Comparison of ENCODE assay signal across 1 cellular context in genomic region chr10:120850911-120851865, GRCh38.
A peak's percentile ranks its signal among the peaks of the same experiment; 100 is the strongest.
TF ChIP-seq lines count a peak whose summit lies in the region.

A gene with protein sequence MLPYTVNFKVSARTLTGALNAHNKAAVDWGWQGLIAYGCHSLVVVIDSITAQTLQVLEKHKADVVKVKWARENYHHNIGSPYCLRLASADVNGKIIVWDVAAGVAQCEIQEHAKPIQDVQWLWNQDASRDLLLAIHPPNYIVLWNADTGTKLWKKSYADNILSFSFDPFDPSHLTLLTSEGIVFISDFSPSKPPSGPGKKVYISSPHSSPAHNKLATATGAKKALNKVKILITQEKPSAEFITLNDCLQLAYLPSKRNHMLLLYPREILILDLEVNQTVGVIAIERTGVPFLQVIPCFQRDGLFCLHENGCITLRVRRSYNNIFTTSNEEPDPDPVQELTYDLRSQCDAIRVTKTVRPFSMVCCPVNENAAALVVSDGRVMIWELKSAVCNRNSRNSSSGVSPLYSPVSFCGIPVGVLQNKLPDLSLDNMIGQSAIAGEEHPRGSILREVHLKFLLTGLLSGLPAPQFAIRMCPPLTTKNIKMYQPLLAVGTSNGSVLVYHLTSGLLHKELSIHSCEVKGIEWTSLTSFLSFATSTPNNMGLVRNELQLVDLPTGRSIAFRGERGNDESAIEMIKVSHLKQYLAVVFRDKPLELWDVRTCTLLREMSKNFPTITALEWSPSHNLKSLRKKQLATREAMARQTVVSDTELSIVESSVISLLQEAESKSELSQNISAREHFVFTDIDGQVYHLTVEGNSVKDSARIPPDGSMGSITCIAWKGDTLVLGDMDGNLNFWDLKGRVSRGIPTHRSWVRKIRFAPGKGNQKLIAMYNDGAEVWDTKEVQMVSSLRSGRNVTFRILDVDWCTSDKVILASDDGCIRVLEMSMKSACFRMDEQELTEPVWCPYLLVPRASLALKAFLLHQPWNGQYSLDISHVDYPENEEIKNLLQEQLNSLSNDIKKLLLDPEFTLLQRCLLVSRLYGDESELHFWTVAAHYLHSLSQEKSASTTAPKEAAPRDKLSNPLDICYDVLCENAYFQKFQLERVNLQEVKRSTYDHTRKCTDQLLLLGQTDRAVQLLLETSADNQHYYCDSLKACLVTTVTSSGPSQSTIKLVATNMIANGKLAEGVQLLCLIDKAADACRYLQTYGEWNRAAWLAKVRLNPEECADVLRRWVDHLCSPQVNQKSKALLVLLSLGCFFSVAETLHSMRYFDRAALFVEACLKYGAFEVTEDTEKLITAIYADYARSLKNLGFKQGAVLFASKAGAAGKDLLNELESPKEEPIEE (plus strand): TSS chr10:120851362. CDS start chr10:120851421, 59 bp downstream.

TF ChIP-seq in HepG2, 621 proteins besides CTCF, POLR2A, EP300 and RAD21 (continued from another document and continues in another):
- TF ChIP-seq, protein P1, sequence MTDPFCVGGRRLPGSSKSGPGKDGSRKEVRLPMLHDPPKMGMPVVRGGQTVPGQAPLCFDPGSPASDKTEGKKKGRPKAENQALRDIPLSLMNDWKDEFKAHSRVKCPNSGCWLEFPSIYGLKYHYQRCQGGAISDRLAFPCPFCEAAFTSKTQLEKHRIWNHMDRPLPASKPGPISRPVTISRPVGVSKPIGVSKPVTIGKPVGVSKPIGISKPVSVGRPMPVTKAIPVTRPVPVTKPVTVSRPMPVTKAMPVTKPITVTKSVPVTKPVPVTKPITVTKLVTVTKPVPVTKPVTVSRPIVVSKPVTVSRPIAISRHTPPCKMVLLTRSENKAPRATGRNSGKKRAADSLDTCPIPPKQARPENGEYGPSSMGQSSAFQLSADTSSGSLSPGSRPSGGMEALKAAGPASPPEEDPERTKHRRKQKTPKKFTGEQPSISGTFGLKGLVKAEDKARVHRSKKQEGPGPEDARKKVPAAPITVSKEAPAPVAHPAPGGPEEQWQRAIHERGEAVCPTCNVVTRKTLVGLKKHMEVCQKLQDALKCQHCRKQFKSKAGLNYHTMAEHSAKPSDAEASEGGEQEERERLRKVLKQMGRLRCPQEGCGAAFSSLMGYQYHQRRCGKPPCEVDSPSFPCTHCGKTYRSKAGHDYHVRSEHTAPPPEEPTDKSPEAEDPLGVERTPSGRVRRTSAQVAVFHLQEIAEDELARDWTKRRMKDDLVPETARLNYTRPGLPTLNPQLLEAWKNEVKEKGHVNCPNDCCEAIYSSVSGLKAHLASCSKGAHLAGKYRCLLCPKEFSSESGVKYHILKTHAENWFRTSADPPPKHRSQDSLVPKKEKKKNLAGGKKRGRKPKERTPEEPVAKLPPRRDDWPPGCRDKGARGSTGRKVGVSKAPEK (CRISPR knock-in tag; IDR thresholded peaks at IDR 0.05; ENCODE audit: borderline replicate concordance): 0 out of 2 replicates have a peak, but pooled peaks have one; percentile 51
- TF ChIP-seq TFDP2 (CRISPR knock-in tag; IDR thresholded peaks at IDR 0.05) (peak; percentile 58; the same call in 1 of the 2 replicates), DRAP1 (CRISPR knock-in tag; IDR thresholded peaks at IDR 0.05) (peak; percentile 58), JUN (CRISPR knock-in tag; IDR thresholded peaks at IDR 0.05) (0 out of 2 replicates have a peak, but pooled peaks have one; percentile 42), ZNF703 (CRISPR knock-in tag; IDR thresholded peaks at IDR 0.05; ENCODE audit: borderline replicate concordance) (no peak), KDM5A (IDR thresholded peaks at IDR 0.05; ENCODE audit: borderline replicate concordance, low read length) (peak; percentile 97), EED (CRISPR knock-in tag; IDR thresholded peaks at IDR 0.05) (no peak), GTF3A (CRISPR knock-in tag; conservative IDR thresholded peaks at IDR 0.05) (0 out of 2 replicates have a peak, but pooled peaks have one; percentile 58), THYN1 (CRISPR knock-in tag; IDR thresholded peaks at IDR 0.05; ENCODE audit: borderline replicate concordance, low read depth) (no peak), DNMT1 (CRISPR knock-in tag; IDR thresholded peaks at IDR 0.05) (peak; percentile 76; the same call in 1 of the 2 replicates), ZHX1 (CRISPR knock-in tag; IDR thresholded peaks at IDR 0.05; ENCODE audit: low read depth) (0 out of 2 replicates have a peak, but pooled peaks have one; percentile 20), BRD4 (CRISPR knock-in tag; IDR thresholded peaks at IDR 0.05) (peak; percentile 86), ZNF761 (CRISPR knock-in tag; conservative IDR thresholded peaks at IDR 0.05) (peak; percentile 78; the same call in 1 of the 2 replicates), ZNF552 (CRISPR knock-in tag; IDR thresholded peaks at IDR 0.05; ENCODE audit: borderline replicate concordance) (peak; percentile 85; the same call in 1 of the 2 replicates), ZNF343 (CRISPR knock-in tag; IDR thresholded peaks at IDR 0.05) (peak; percentile 76), ZNF496 (CRISPR knock-in tag; IDR thresholded peaks at IDR 0.05; ENCODE audit: insufficient replicate concordance) (no peak), SRSF4 (IDR thresholded peaks at IDR 0.05; ENCODE audit: low read depth, low read length, poor library complexity, severe bottlenecking) (no peak)
- TF ChIP-seq, protein P2, sequence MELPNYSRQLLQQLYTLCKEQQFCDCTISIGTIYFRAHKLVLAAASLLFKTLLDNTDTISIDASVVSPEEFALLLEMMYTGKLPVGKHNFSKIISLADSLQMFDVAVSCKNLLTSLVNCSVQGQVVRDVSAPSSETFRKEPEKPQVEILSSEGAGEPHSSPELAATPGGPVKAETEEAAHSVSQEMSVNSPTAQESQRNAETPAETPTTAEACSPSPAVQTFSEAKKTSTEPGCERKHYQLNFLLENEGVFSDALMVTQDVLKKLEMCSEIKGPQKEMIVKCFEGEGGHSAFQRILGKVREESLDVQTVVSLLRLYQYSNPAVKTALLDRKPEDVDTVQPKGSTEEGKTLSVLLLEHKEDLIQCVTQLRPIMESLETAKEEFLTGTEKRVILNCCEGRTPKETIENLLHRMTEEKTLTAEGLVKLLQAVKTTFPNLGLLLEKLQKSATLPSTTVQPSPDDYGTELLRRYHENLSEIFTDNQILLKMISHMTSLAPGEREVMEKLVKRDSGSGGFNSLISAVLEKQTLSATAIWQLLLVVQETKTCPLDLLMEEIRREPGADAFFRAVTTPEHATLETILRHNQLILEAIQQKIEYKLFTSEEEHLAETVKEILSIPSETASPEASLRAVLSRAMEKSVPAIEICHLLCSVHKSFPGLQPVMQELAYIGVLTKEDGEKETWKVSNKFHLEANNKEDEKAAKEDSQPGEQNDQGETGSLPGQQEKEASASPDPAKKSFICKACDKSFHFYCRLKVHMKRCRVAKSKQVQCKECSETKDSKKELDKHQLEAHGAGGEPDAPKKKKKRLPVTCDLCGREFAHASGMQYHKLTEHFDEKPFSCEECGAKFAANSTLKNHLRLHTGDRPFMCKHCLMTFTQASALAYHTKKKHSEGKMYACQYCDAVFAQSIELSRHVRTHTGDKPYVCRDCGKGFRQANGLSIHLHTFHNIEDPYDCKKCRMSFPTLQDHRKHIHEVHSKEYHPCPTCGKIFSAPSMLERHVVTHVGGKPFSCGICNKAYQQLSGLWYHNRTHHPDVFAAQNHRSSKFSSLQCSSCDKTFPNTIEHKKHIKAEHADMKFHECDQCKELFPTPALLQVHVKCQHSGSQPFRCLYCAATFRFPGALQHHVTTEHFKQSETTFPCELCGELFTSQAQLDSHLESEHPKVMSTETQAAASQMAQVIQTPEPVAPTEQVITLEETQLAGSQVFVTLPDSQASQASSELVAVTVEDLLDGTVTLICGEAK (IDR thresholded peaks at IDR 0.05): peak; percentile 94
- TF ChIP-seq, protein P2 (CRISPR knock-in tag; IDR thresholded peaks at IDR 0.05): peak; percentile 93
- TF ChIP-seq, protein P3, sequence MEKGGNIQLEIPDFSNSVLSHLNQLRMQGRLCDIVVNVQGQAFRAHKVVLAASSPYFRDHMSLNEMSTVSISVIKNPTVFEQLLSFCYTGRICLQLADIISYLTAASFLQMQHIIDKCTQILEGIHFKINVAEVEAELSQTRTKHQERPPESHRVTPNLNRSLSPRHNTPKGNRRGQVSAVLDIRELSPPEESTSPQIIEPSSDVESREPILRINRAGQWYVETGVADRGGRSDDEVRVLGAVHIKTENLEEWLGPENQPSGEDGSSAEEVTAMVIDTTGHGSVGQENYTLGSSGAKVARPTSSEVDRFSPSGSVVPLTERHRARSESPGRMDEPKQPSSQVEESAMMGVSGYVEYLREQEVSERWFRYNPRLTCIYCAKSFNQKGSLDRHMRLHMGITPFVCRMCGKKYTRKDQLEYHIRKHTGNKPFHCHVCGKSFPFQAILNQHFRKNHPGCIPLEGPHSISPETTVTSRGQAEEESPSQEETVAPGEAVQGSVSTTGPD (CRISPR knock-in tag; IDR thresholded peaks at IDR 0.05): no peak
- TF ChIP-seq, protein P4, sequence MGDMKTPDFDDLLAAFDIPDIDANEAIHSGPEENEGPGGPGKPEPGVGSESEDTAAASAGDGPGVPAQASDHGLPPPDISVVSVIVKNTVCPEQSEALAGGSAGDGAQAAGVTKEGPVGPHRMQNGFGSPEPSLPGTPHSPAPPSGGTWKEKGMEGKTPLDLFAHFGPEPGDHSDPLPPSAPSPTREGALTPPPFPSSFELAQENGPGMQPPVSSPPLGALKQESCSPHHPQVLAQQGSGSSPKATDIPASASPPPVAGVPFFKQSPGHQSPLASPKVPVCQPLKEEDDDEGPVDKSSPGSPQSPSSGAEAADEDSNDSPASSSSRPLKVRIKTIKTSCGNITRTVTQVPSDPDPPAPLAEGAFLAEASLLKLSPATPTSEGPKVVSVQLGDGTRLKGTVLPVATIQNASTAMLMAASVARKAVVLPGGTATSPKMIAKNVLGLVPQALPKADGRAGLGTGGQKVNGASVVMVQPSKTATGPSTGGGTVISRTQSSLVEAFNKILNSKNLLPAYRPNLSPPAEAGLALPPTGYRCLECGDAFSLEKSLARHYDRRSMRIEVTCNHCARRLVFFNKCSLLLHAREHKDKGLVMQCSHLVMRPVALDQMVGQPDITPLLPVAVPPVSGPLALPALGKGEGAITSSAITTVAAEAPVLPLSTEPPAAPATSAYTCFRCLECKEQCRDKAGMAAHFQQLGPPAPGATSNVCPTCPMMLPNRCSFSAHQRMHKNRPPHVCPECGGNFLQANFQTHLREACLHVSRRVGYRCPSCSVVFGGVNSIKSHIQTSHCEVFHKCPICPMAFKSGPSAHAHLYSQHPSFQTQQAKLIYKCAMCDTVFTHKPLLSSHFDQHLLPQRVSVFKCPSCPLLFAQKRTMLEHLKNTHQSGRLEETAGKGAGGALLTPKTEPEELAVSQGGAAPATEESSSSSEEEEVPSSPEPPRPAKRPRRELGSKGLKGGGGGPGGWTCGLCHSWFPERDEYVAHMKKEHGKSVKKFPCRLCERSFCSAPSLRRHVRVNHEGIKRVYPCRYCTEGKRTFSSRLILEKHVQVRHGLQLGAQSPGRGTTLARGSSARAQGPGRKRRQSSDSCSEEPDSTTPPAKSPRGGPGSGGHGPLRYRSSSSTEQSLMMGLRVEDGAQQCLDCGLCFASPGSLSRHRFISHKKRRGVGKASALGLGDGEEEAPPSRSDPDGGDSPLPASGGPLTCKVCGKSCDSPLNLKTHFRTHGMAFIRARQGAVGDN (CRISPR knock-in tag; IDR thresholded peaks at IDR 0.05): peak; percentile 90
